Comparison of ENCODE assay signal across 13 cellular contexts in genomic region chr10:21715531-21716195, GRCh38.
DNase-seq lines count a peak whose midpoint lies in the region; FAIRE-seq and TF ChIP-seq lines count a peak whose summit lies in the region.
"Had no signal": no experiment of that assay in that cellular context is flagged by ENCODE, and none has a peak within 500 bp of the region (broad histone marks: within the 10 kb centered on the region; RNA-seq: fewer than 3 reads in every experiment).

No MANE protein-coding gene starts in this region.

- no peak overlapping the region for H4K8ac ChIP-seq in trophoblast cell (ENCODE audit: low read depth, low read length)

- no peak overlapping the region for H3K4me2 ChIP-seq in trophoblast cell (ENCODE audit: low read length)

- H3K4me1 ChIP-seq in ectodermal cell (ENCODE audit: control insufficient read depth, insufficient read depth, low read length) = no peaks in the 10 kb centered on the region
- H3K4me1 ChIP-seq in trophoblast cell (ENCODE audit: control insufficient read depth in 1 of 2, insufficient read depth in 2 of 2, low read length in 2 of 2) = peaks cover 2 to 9% of the 10 kb centered on the region in 2 experiments

- no peak for TF ChIP-seq POLR2A in GM12892 (IDR thresholded peaks at IDR 0.05; ENCODE audit: low read depth, low read length)

- H3K18ac ChIP-seq in trophoblast cell (ENCODE audit: low read length) = no peak overlapping the region

- no peak overlapping the region for H3K4ac ChIP-seq in trophoblast cell (ENCODE audit: low read depth, low read length)

- no peaks in the 10 kb centered on the region for H3K79me2 ChIP-seq in trophoblast cell (ENCODE audit: control insufficient read depth, insufficient read depth, low read length, poor library complexity)

- H3K27me3 ChIP-seq in ectodermal cell (ENCODE audit: control insufficient read depth, insufficient read depth, low read length, poor library complexity, severe bottlenecking) (no peaks in the 10 kb centered on the region), trophoblast cell (ENCODE audit: insufficient read depth, low read length) (no peaks in the 10 kb centered on the region)

- H3K9me3 ChIP-seq in ectodermal cell (ENCODE audit: control insufficient read depth, low read length) = no peaks in the 10 kb centered on the region
- no peaks in the 10 kb centered on the region for H3K9me3 ChIP-seq in trophoblast cell (ENCODE audit: insufficient read depth, low read depth, low read length)

- H4K12ac ChIP-seq in trophoblast cell (ENCODE audit: low read depth, low read length) = no peak overlapping the region

- no peak overlapping the region for H3K14ac ChIP-seq in trophoblast cell (ENCODE audit: low read length)

- H3K9ac ChIP-seq in trophoblast cell (ENCODE audit: low read length) = no peak overlapping the region

- no peaks in the 10 kb centered on the region for H3K79me1 ChIP-seq in trophoblast cell (ENCODE audit: low read length)

- no peak overlapping the region for H2BK12ac ChIP-seq in trophoblast cell (ENCODE audit: low read length)

- H3K4me3 ChIP-seq in ectodermal cell (ENCODE audit: insufficient read depth, low read depth, low read length) = no peak overlapping the region
- H3K4me3 ChIP-seq in trophoblast cell (ENCODE audit: low read depth, low read length) = no peak overlapping the region
- H3K4me3 ChIP-seq: skin epidermis had no signal

- H4K91ac ChIP-seq in trophoblast cell (ENCODE audit: low read depth, low read length) = no peak overlapping the region

- H2AK5ac ChIP-seq in trophoblast cell (ENCODE audit: low read length) = no peak overlapping the region

- no peak overlapping the region for H2BK5ac ChIP-seq in trophoblast cell (ENCODE audit: low read depth, low read length, poor library complexity)

- no peak for DNase-seq in GM12892 (ENCODE audit: insufficient read length)
- DNase-seq in OCI-M1 (lab: John Stamatoyannopoulos, UW) = peak; percentile 65
- peak; percentile 38 to 85 for DNase-seq in trophoblast cell
- DNase-seq in activated gamma-delta T cell treated with Interleukin-2 at 50 U/mL for 16 hours = no peak
- no peak for DNase-seq in GM19240 (ENCODE audit: insufficient read length, low spot score)
- no peak for DNase-seq in NCI-H2107 treated with DMSO at 0.1 percent for 48 hours (lab: John Stamatoyannopoulos, UW; ENCODE audit: unreplicated experiment)
- DNase-seq: activated CD4-positive, alpha-beta T cell treated with anti-CD3 and anti-CD28 coated beads for 4 hours; effector CD8-positive, alpha-beta T cell; KG1; NCI-H2107; NK-92 treated with Interleukin-12 subunit alpha and Interleukin-12 subunit beta, amount 100 ng/mL, for 24 hours had no signal

- H2BK120ac ChIP-seq in trophoblast cell (ENCODE audit: insufficient read depth, low read length, poor library complexity) = no peak overlapping the region

- peaks cover 5% of the 10 kb centered on the region for H3K36me3 ChIP-seq in ectodermal cell (ENCODE audit: control insufficient read depth, insufficient read depth, low read length)
- peaks cover 4% of the 10 kb centered on the region in 2 experiments for H3K36me3 ChIP-seq in trophoblast cell (ENCODE audit: control insufficient read depth in 1 of 2, insufficient read depth in 2 of 2, low read length in 2 of 2)

- WGBS in ectodermal cell, 2 experiments = 88 to 96% methylated on average over 1 to 2 of the region's 2 CpGs
- no CpG with 5 or more reads among the region's 2 CpGs for WGBS in trophoblast cell (ENCODE audit: extremely low coverage, insufficient coverage, insufficient read length)

- FAIRE-seq in GM12892 (lab: Jason Lieb, UNC) = peak; percentile 9

- no peak overlapping the region for H3K23ac ChIP-seq in trophoblast cell (ENCODE audit: low read length)

- no peak overlapping the region for H2AFZ ChIP-seq in trophoblast cell (ENCODE audit: insufficient read depth, low read length, poor library complexity)

- H3K27ac ChIP-seq in ectodermal cell (ENCODE audit: insufficient read depth, low read depth, low read length, poor library complexity, severe bottlenecking) (peak overlapping the region; percentile 47), trophoblast cell (ENCODE audit: low read depth, low read length) (peak overlapping the region; percentile 51)
- H3K27ac ChIP-seq: skin epidermis had no signal

Comparison
In these comparisons a context has a peak if more than half of its experiments do, and no peak if none do; other contexts are left out.
1. DNase-seq: peak in OCI-M1 (single experiment) and trophoblast cell (2 of 2); none in GM12892 (single experiment), activated gamma-delta T cell treated with Interleukin-2 at 50 U/mL for 16 hours (single experiment), GM19240 (single experiment) and NCI-H2107 treated with DMSO at 0.1 percent for 48 hours (single experiment).